Comparison of ENCODE assay signal across 12 cellular contexts in genomic region chr17:5516060-5516792, GRCh38. TPM values are rescaled to one million over a fixed set of nuclear protein-coding genes. Genes with fewer than 3 reads are reported as not detected.
A peak's percentile ranks its signal among the peaks of the same experiment; 100 is the strongest.
DNase-seq lines count a peak whose midpoint lies in the region; FAIRE-seq and TF ChIP-seq lines count a peak whose summit lies in the region.
"Had no signal": no experiment of that assay in that cellular context is flagged by ENCODE, and none has a peak within 500 bp of the region (broad histone marks: within the 10 kb centered on the region; RNA-seq: fewer than 3 reads in every experiment).

No MANE protein-coding gene starts in this region.

- H3K4me1 Mint-ChIP-seq in mesothelial cell of epicardium, result peaks cover 7% of the 10 kb centered on the region

- no peak overlapping the region for H3K4me3 Mint-ChIP-seq in mesothelial cell of epicardium
- H3K4me3 Mint-ChIP-seq: activated naive CD4-positive, alpha-beta T cell treated with anti-CD3 and anti-CD28 coated beads, Interleukin-2, amount 10 ng/mL, durations not matched to agents 7 days and 5 days had no signal

- H3K36me3 Mint-ChIP-seq in mesothelial cell of epicardium, result no peaks in the 10 kb centered on the region

- peak overlapping the region; percentile 73 for H3K27ac Mint-ChIP-seq in mesothelial cell of epicardium
- H3K27ac Mint-ChIP-seq: activated naive CD4-positive, alpha-beta T cell treated with anti-CD3 and anti-CD28 coated beads, Interleukin-2, amount 10 ng/mL, durations not matched to agents 7 days and 5 days had no signal

- TF ChIP-seq CTCF in AG09319 (IDR thresholded peaks at IDR 0.05; ENCODE audit: low read depth, low read length) (no peak), bronchial epithelial cell (IDR thresholded peaks at IDR 0.05; ENCODE audit: insufficient read depth, low read length, severe bottlenecking) (no peak), mesothelial cell of epicardium (IDR thresholded peaks at IDR 0.05; ENCODE audit: unreplicated experiment) (no peak)

- H3K36me3 ChIP-seq in bronchial epithelial cell (ENCODE audit: control insufficient read depth, insufficient read depth, low read length), result peaks cover 12% of the 10 kb centered on the region

- H3K27me3 ChIP-seq in bronchial epithelial cell (ENCODE audit: control insufficient read depth, insufficient read depth, low read length), result no peaks in the 10 kb centered on the region

- FAIRE-seq in bronchial epithelial cell (lab: Jason Lieb, UNC), result peak; percentile 50

- H3K9me3 Mint-ChIP-seq in mesothelial cell of epicardium, result no peaks in the 10 kb centered on the region

- no peak overlapping the region for H3K4me3 ChIP-seq in bronchial epithelial cell (ENCODE audit: low read depth, low read length)

- DNase-seq in AG09319 (ENCODE audit: extremely low read depth, low read depth) (peak; percentile 74), Kasumi-1 (lab: John Stamatoyannopoulos, UW) (peak; percentile 12 to 25), bronchial epithelial cell (ENCODE audit: low read depth) (peak; percentile 90), mesothelial cell of epicardium (ENCODE audit: low spot score in 2 of 2, unreplicated experiment in 2 of 2) (no peak), SKM-1 (lab: John Stamatoyannopoulos, UW; ENCODE audit: unreplicated experiment) (no peak), NCI-H82 (lab: John Stamatoyannopoulos, UW) (no peak), NCI-H2171 (lab: John Stamatoyannopoulos, UW) (no peak)
- no peak for DNase-seq in activated CD8-positive, alpha-beta memory T cell treated with anti-CD3 and anti-CD28 coated beads, Interleukin-2, amount 50 U/mL, for 48 hours
- DNase-seq: activated naive CD4-positive, alpha-beta T cell treated with anti-CD3 and anti-CD28 coated beads, Interleukin-2, amount 10 ng/mL, durations not matched to agents 7 days and 5 days; DND-41; Karpas-422; T-helper 1 cell had no signal

- H3K27me3 Mint-ChIP-seq in mesothelial cell of epicardium (ENCODE audit: low read depth), result peaks cover 6% of the 10 kb centered on the region
- H3K27me3 Mint-ChIP-seq: activated naive CD4-positive, alpha-beta T cell treated with anti-CD3 and anti-CD28 coated beads, Interleukin-2, amount 10 ng/mL, durations not matched to agents 7 days and 5 days had no signal

RNA-seq across cellular contexts. Expression of gene MIS12, which starts 29.9 kb away (rescaled TPM):
- total RNA-seq in bronchial epithelial cell, result 33.4 and 40.3 TPM in 2 replicates
- 22.9 to 23.0 TPM (median 23.0 TPM) in 3 replicates for total RNA-seq in mesothelial cell of epicardium

RNA-seq across cellular contexts. Expression of gene DERL2, which starts 30.2 kb away (rescaled TPM):
- 19.8 and 35.0 TPM in 2 replicates for total RNA-seq in bronchial epithelial cell
- 69.5 to 70.6 TPM (median 69.9 TPM) in 3 replicates for total RNA-seq in mesothelial cell of epicardium

RNA-seq across cellular contexts. Expression of gene DHX33, which starts 47.4 kb away (rescaled TPM):
- total RNA-seq in bronchial epithelial cell, result 9.1 and 11.1 TPM in 2 replicates
- total RNA-seq in mesothelial cell of epicardium, result 27.3 to 28.4 TPM (median 27.4 TPM) in 3 replicates

Comparison
In these comparisons a context has a peak if more than half of its experiments do, and no peak if none do; other contexts are left out.
1. DNase-seq: peak in AG09319 (single experiment), Kasumi-1 (2 of 2) and bronchial epithelial cell (single experiment); none in mesothelial cell of epicardium (0 of 2), SKM-1 (single experiment), NCI-H82 (single experiment), NCI-H2171 (single experiment) and activated CD8-positive, alpha-beta memory T cell treated with anti-CD3 and anti-CD28 coated beads, Interleukin-2, amount 50 U/mL, for 48 hours (single experiment).